Comparison of ENCODE assay signal across 1 cellular context in genomic region chr2:15618449-15618855, GRCh38.
TF ChIP-seq lines count a peak whose summit lies in the region.

No MANE protein-coding gene starts in this region.

TF ChIP-seq in A549, 52 proteins besides CTCF, POLR2A, EP300 and RAD21:
- no peak for TF ChIP-seq PHF8 (IDR thresholded peaks at IDR 0.05; ENCODE audit: borderline replicate concordance, low read depth)
- TF ChIP-seq BHLHE40 (IDR thresholded peaks at IDR 0.05; ENCODE audit: low read depth, low read length) = no peak
- TF ChIP-seq CBX8 (IDR thresholded peaks at IDR 0.05) = no peak
- TF ChIP-seq, protein P1, sequence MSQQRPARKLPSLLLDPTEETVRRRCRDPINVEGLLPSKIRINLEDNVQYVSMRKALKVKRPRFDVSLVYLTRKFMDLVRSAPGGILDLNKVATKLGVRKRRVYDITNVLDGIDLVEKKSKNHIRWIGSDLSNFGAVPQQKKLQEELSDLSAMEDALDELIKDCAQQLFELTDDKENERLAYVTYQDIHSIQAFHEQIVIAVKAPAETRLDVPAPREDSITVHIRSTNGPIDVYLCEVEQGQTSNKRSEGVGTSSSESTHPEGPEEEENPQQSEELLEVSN (IDR thresholded peaks at IDR 0.05; ENCODE audit: borderline replicate concordance, low read depth) = no peak
- no peak for TF ChIP-seq RNF2 (IDR thresholded peaks at IDR 0.05; ENCODE audit: borderline replicate concordance, low read depth)
- TF ChIP-seq SREBF2 (IDR thresholded peaks at IDR 0.05) = no peak
- TF ChIP-seq SMC3 (IDR thresholded peaks at IDR 0.05) = no peak
- no peak for TF ChIP-seq ZNF302 (CRISPR knock-in tag; IDR thresholded peaks at IDR 0.05)
TF ChIP-seq in A549: peak in this region for 0.
